In genomic region chr3:57128863-57129602, GRCh38 we compare ENCODE assay signal across 18 cellular contexts. TPM values are rescaled to one million over a fixed set of nuclear protein-coding genes. Genes with fewer than 3 reads are reported as not detected.
DNase-seq lines count a peak whose midpoint lies in the region; ATAC-seq and TF ChIP-seq lines count a peak whose summit lies in the region.
"Had no signal": no experiment of that assay in that cellular context is flagged by ENCODE, and none has a peak within 500 bp of the region (broad histone marks: within the 10 kb centered on the region; RNA-seq: fewer than 3 reads in every experiment).

No MANE protein-coding gene starts in this region.

- H3K27me3 Mint-ChIP-seq in activated CD4-positive, alpha-beta memory T cell treated with anti-CD3 and anti-CD28 coated beads, Interleukin-2, amount 10 ng/mL, durations not matched to agents 7 days and 5 days: peaks cover 8% of the 10 kb centered on the region
- no peaks in the 10 kb centered on the region for H3K27me3 Mint-ChIP-seq in activated T-cell treated with anti-CD3 and anti-CD28 coated beads, Interleukin-2, amount 50 U/mL, for 4 hours (ENCODE audit: low read depth)

- no peaks in the 10 kb centered on the region for H3K4me1 Mint-ChIP-seq in activated CD4-positive, alpha-beta memory T cell treated with anti-CD3 and anti-CD28 coated beads, Interleukin-2, amount 10 ng/mL, durations not matched to agents 7 days and 5 days
- no peaks in the 10 kb centered on the region for H3K4me1 Mint-ChIP-seq in activated T-cell treated with anti-CD3 and anti-CD28 coated beads, Interleukin-2, amount 50 U/mL, for 4 hours (ENCODE audit: low read depth)

- DNase-seq in coronary artery (ENCODE audit: low spot score) (peak; percentile 33), left kidney (ENCODE audit: low read depth, low spot score) (peak; percentile 37), GM13976 (ENCODE audit: low spot score) (no peak)
- no peak for DNase-seq in activated CD4-positive, alpha-beta memory T cell treated with anti-CD3 and anti-CD28 coated beads, Interleukin-2, amount 10 ng/mL, durations not matched to agents 7 days and 5 days
- no peak for DNase-seq in activated T-cell treated with anti-CD3 and anti-CD28 coated beads, Interleukin-2, amount 50 U/mL, for 4 hours
- DNase-seq: activated CD4-positive, CD25-positive, alpha-beta regulatory T cell; activated CD8-positive, alpha-beta memory T cell treated with anti-CD3 and anti-CD28 coated beads, Interleukin-2, amount 10 ng/mL, durations not matched to agents 7 days and 5 days; activated effector memory CD4-positive, alpha-beta T cell treated with anti-CD3 and anti-CD28 coated beads, Interleukin-2, amount 50 U/mL, for 16 hours; aorta; GF-D8; mucosa of descending colon; NCI-H1092; pancreas; stimulated activated naive CD8-positive, alpha-beta T cell treated with anti-CD3 and anti-CD28 coated beads, Interleukin-15, amount 100 ng/mL, for 72 hours had no signal

- POLR2A ChIA-PET in activated CD4-positive, alpha-beta memory T cell treated with anti-CD3 and anti-CD28 coated beads, Interleukin-2, amount 10 ng/mL, durations not matched to agents 7 days and 5 days (lab: Charles Lee): no interaction called here

- 59% methylated on average over 12 of the region's 12 CpGs for WGBS in HUES64

- H3K27me3 ChIP-seq in HUES64 (ENCODE audit: insufficient read depth, low read length): peaks cover 4% of the 10 kb centered on the region; the same call in 1 of the 2 replicates
- H3K27me3 ChIP-seq in stomach smooth muscle (ENCODE audit: control insufficient read depth in 1 of 2, insufficient read depth in 2 of 2, low read length in 2 of 2): no peaks in the 10 kb centered on the region
- H3K27me3 ChIP-seq: pancreas had no signal

- H3K27ac Mint-ChIP-seq in activated CD4-positive, alpha-beta memory T cell treated with anti-CD3 and anti-CD28 coated beads, Interleukin-2, amount 10 ng/mL, durations not matched to agents 7 days and 5 days: no peak overlapping the region
- H3K27ac Mint-ChIP-seq: activated CD8-positive, alpha-beta memory T cell treated with anti-CD3 and anti-CD28 coated beads, Interleukin-2, amount 10 ng/mL, durations not matched to agents 7 days and 5 days; dendritic cell treated with granulocyte-macrophage colony-stimulating factor and Interleukin-4, amounts not matched to agents 40 ng/mL and 50 ng/mL, for 4 days; stimulated activated naive CD8-positive, alpha-beta T cell treated with anti-CD3 and anti-CD28 coated beads, Interleukin-15, amount 100 ng/mL, for 72 hours had no signal

- H3K36me3 ChIP-seq in HUES64 (ENCODE audit: insufficient read depth, low read length) (no peaks in the 10 kb centered on the region), stomach smooth muscle (ENCODE audit: control insufficient read depth in 2 of 2, insufficient read depth in 2 of 2, low read length in 2 of 2) (no peaks in the 10 kb centered on the region)
- H3K36me3 ChIP-seq: pancreas had no signal

- no peak for ATAC-seq in activated T-cell treated with anti-CD3 and anti-CD28 coated beads, Interleukin-2, amount 50 U/mL, for 4 hours
- ATAC-seq: activated CD8-positive, alpha-beta memory T cell treated with anti-CD3 and anti-CD28 coated beads, Interleukin-2, amount 10 ng/mL, durations not matched to agents 7 days and 5 days; mucosa of descending colon; stimulated activated naive CD8-positive, alpha-beta T cell treated with anti-CD3 and anti-CD28 coated beads, Interleukin-15, amount 100 ng/mL, for 72 hours had no signal

- no peak overlapping the region for H3K4me3 Mint-ChIP-seq in activated CD4-positive, alpha-beta memory T cell treated with anti-CD3 and anti-CD28 coated beads, Interleukin-2, amount 10 ng/mL, durations not matched to agents 7 days and 5 days
- no peak overlapping the region for H3K4me3 Mint-ChIP-seq in activated T-cell treated with anti-CD3 and anti-CD28 coated beads, Interleukin-2, amount 50 U/mL, for 4 hours
- H3K4me3 Mint-ChIP-seq: activated CD8-positive, alpha-beta memory T cell treated with anti-CD3 and anti-CD28 coated beads, Interleukin-2, amount 10 ng/mL, durations not matched to agents 7 days and 5 days; dendritic cell treated with granulocyte-macrophage colony-stimulating factor and Interleukin-4, amounts not matched to agents 40 ng/mL and 50 ng/mL, for 4 days; stimulated activated naive CD8-positive, alpha-beta T cell treated with anti-CD3 and anti-CD28 coated beads, Interleukin-15, amount 100 ng/mL, for 72 hours had no signal

- peak overlapping the region; percentile 98 for H3K27ac ChIP-seq in HUES64 (ENCODE audit: low read depth, low read length)
- H3K27ac ChIP-seq in coronary artery: peak overlapping the region in 1 of 2 donors; percentile 56
- H3K27ac ChIP-seq in stomach smooth muscle (ENCODE audit: low read length): peak overlapping the region; percentile 71
- H3K27ac ChIP-seq: pancreas had no signal

- H3K4me1 ChIP-seq in HUES64 (ENCODE audit: insufficient read depth, low read length): peaks cover 81% of the 10 kb centered on the region
- H3K4me1 ChIP-seq in stomach smooth muscle (ENCODE audit: control insufficient read depth, insufficient read depth, low read length): peaks cover 13% of the 10 kb centered on the region
- H3K4me1 ChIP-seq: pancreas had no signal

- CTCF ChIA-PET in activated CD4-positive, alpha-beta memory T cell treated with anti-CD3 and anti-CD28 coated beads, Interleukin-2, amount 10 ng/mL, durations not matched to agents 7 days and 5 days (lab: Charles Lee): no interaction called here

- no peak for TF ChIP-seq CTCF in coronary artery (IDR thresholded peaks at IDR 0.05)
- no peak for TF ChIP-seq CTCF in GM13976 (IDR thresholded peaks at IDR 0.05; ENCODE audit: borderline replicate concordance, control extremely low read depth, extremely low read depth, insufficient read depth, missing control alignments)

- H3K4me3 ChIP-seq in HUES64 (ENCODE audit: low read length) (peak overlapping the region; percentile 2; the same call in 1 of the 2 replicates), coronary artery (no peak overlapping the region), stomach smooth muscle (ENCODE audit: low read length in 2 of 2) (peak overlapping the region in 1 of 2 donors; percentile 22)
- H3K4me3 ChIP-seq: mucosa of descending colon, pancreas had no signal

- no peaks in the 10 kb centered on the region for H3K36me3 Mint-ChIP-seq in activated CD4-positive, alpha-beta memory T cell treated with anti-CD3 and anti-CD28 coated beads, Interleukin-2, amount 10 ng/mL, durations not matched to agents 7 days and 5 days (ENCODE audit: low read depth)
- H3K36me3 Mint-ChIP-seq in activated T-cell treated with anti-CD3 and anti-CD28 coated beads, Interleukin-2, amount 50 U/mL, for 4 hours (ENCODE audit: insufficient read depth): no peaks in the 10 kb centered on the region
- H3K36me3 Mint-ChIP-seq: activated CD8-positive, alpha-beta memory T cell treated with anti-CD3 and anti-CD28 coated beads, Interleukin-2, amount 10 ng/mL, durations not matched to agents 7 days and 5 days had no signal

- H3K9ac ChIP-seq in HUES64 (ENCODE audit: low read depth, low read length) (peak overlapping the region; percentile 76; the same call in 1 of the 2 replicates), stomach smooth muscle (ENCODE audit: low read length in 2 of 2) (no peak overlapping the region)

- H3K9me3 Mint-ChIP-seq in activated CD4-positive, alpha-beta memory T cell treated with anti-CD3 and anti-CD28 coated beads, Interleukin-2, amount 10 ng/mL, durations not matched to agents 7 days and 5 days: no peaks in the 10 kb centered on the region
- no peaks in the 10 kb centered on the region for H3K9me3 Mint-ChIP-seq in activated T-cell treated with anti-CD3 and anti-CD28 coated beads, Interleukin-2, amount 50 U/mL, for 4 hours
- H3K9me3 Mint-ChIP-seq: dendritic cell treated with granulocyte-macrophage colony-stimulating factor and Interleukin-4, amounts not matched to agents 40 ng/mL and 50 ng/mL, for 4 days; stimulated activated naive CD8-positive, alpha-beta T cell treated with anti-CD3 and anti-CD28 coated beads, Interleukin-15, amount 100 ng/mL, for 72 hours had no signal

- in situ Hi-C loops in GM13976 (cut with MboI; ENCODE audit: low sequenced_read_pairs, unreplicated experiment): no loop called here

- H3K9me3 ChIP-seq in HUES64 (ENCODE audit: insufficient read depth, low read depth, low read length) (no peaks in the 10 kb centered on the region), stomach smooth muscle (ENCODE audit: control insufficient read depth in 2 of 2, low read length in 2 of 2) (no peaks in the 10 kb centered on the region)
- H3K9me3 ChIP-seq: mucosa of descending colon, pancreas had no signal

RNA-seq across cellular contexts. Expression of gene IL17RD, which starts 36.1 kb away (rescaled TPM):
- 56.6 TPM for polyA plus RNA-seq in HUES64 (2013, experiment 1 of 2)
- polyA plus RNA-seq in HUES64 (2013, experiment 2 of 2): 72.8 TPM
- total RNA-seq in activated CD4-positive, alpha-beta memory T cell treated with anti-CD3 and anti-CD28 coated beads, Interleukin-2, amount 10 ng/mL, durations not matched to agents 7 days and 5 days: under 1 TPM in 1 of 2 experiments, not detected in 1; 0.05 TPM
- total RNA-seq in activated T-cell treated with anti-CD3 and anti-CD28 coated beads, Interleukin-2, amount 50 U/mL, for 4 hours: under 1 TPM in 2 of 3 donors, not detected in 1; 0.05 to 0.11 TPM
- total RNA-seq: T-helper 1 cell treated with Interleukin-12 subunit alpha and Interleukin-12 subunit beta and Interleukin-4 antibody, amounts not matched to agents 30 ng/mL and 1 ng/mL, for 36 hours had no signal

Comparison
In these comparisons a context has a peak if more than half of its experiments do, and no peak if none do; other contexts are left out.
1. DNase-seq: peak in coronary artery (single experiment) and left kidney (single experiment); none in GM13976 (single experiment), activated CD4-positive, alpha-beta memory T cell treated with anti-CD3 and anti-CD28 coated beads, Interleukin-2, amount 10 ng/mL, durations not matched to agents 7 days and 5 days (single experiment) and activated T-cell treated with anti-CD3 and anti-CD28 coated beads, Interleukin-2, amount 50 U/mL, for 4 hours (single experiment).